In genomic region chr1:94408104-94408503, GRCh38 we compare ENCODE assay signal across 17 cellular contexts.
"Had no signal": no experiment of that assay in that cellular context is flagged by ENCODE, and none has a peak within 500 bp of the region (broad histone marks: within the 10 kb centered on the region; RNA-seq: fewer than 3 reads in every experiment).

No MANE protein-coding gene starts in this region.

- H3K9me3 ChIP-seq: heart left ventricle, left ventricle myocardium inferior, lower lobe of right lung, sigmoid colon, testis, tibial nerve had no signal

- ATAC-seq: esophagus mucosa; heart left ventricle; lower lobe of right lung; stimulated activated naive B cell treated with anti-CD40 and anti-IgM and Interleukin-4, amounts not matched to agents 10 μg/mL and 1 μg/mL and 100 μg/mL, for 72 hours; stimulated activated naive CD8-positive, alpha-beta T cell treated with anti-CD3 and anti-CD28 coated beads, Interleukin-15, amount 100 ng/mL, for 72 hours had no signal

- H3K27me3 ChIP-seq: heart left ventricle, sigmoid colon, testis, tibial nerve had no signal

- H3K27ac ChIP-seq: heart left ventricle, left ventricle myocardium inferior, lower lobe of right lung, sigmoid colon, skin epidermis, testis, tibial nerve had no signal

- H3K4me1 ChIP-seq: heart left ventricle, left ventricle myocardium inferior, lower lobe of right lung, sigmoid colon, testis, tibial nerve had no signal

- H3K4me3 ChIP-seq: heart left ventricle, left ventricle myocardium inferior, lower lobe of right lung, sigmoid colon, skin epidermis, testis, tibial nerve had no signal

- H3K27me3 Mint-ChIP-seq: stimulated activated naive CD8-positive, alpha-beta T cell treated with anti-CD3 and anti-CD28 coated beads, Interleukin-15, amount 100 ng/mL, for 72 hours had no signal

- H3K27ac Mint-ChIP-seq: memory B cell; stimulated activated naive B cell treated with anti-CD40 and anti-IgM and Interleukin-4, amounts not matched to agents 10 μg/mL and 1 μg/mL and 100 μg/mL, for 72 hours; stimulated activated naive CD8-positive, alpha-beta T cell treated with anti-CD3 and anti-CD28 coated beads, Interleukin-15, amount 100 ng/mL, for 72 hours had no signal

- H3K4me1 Mint-ChIP-seq: naive B cell; stimulated activated naive CD8-positive, alpha-beta T cell treated with anti-CD3 and anti-CD28 coated beads, Interleukin-15, amount 100 ng/mL, for 72 hours had no signal

- H3K4me3 Mint-ChIP-seq: memory B cell; naive B cell; stimulated activated naive B cell treated with anti-CD40 and anti-IgM and Interleukin-4, amounts not matched to agents 10 μg/mL and 1 μg/mL and 100 μg/mL, for 72 hours; stimulated activated naive CD8-positive, alpha-beta T cell treated with anti-CD3 and anti-CD28 coated beads, Interleukin-15, amount 100 ng/mL, for 72 hours had no signal

- H3K36me3 Mint-ChIP-seq: memory B cell; naive B cell; stimulated activated naive B cell treated with anti-CD40 and anti-IgM and Interleukin-4, amounts not matched to agents 10 μg/mL and 1 μg/mL and 100 μg/mL, for 72 hours had no signal

- H3K36me3 ChIP-seq: heart left ventricle, left ventricle myocardium inferior, lower lobe of right lung, sigmoid colon, tibial nerve had no signal

- DNase-seq: effector memory CD4-positive, alpha-beta T cell; heart left ventricle; hippocampal formation; left ventricle myocardium inferior; lower lobe of right lung; naive B cell; posterior cingulate gyrus; sigmoid colon; stimulated activated CD4-positive, alpha-beta T cell treated with anti-CD3 and anti-CD28 coated beads, Interleukin-2, amount 100 ng/mL, for 24 hours; stimulated activated CD4-positive, alpha-beta T cell treated with anti-CD3 and anti-CD28 coated beads, Interleukin-4, amount 100 ng/mL, for 4 hours; stimulated activated naive B cell treated with anti-CD40 and anti-IgM and Interleukin-4, amounts not matched to agents 10 μg/mL and 1 μg/mL and 100 μg/mL, for 72 hours; stimulated activated naive CD8-positive, alpha-beta T cell treated with anti-CD3 and anti-CD28 coated beads, Interleukin-15, amount 100 ng/mL, for 72 hours; testis had no signal

- H3K9me3 Mint-ChIP-seq: memory B cell; naive B cell; stimulated activated naive B cell treated with anti-CD40 and anti-IgM and Interleukin-4, amounts not matched to agents 10 μg/mL and 1 μg/mL and 100 μg/mL, for 72 hours; stimulated activated naive CD8-positive, alpha-beta T cell treated with anti-CD3 and anti-CD28 coated beads, Interleukin-15, amount 100 ng/mL, for 72 hours had no signal
